ENCODE assay signal across 1 cellular context in genomic region chr1:44037154-44037553, GRCh38.
TF ChIP-seq lines count a peak whose summit lies in the region.

No MANE protein-coding gene starts in this region.

TF ChIP-seq in HEK293, 187 proteins besides CTCF, POLR2A, EP300 and RAD21 (continued from another document):
- TF ChIP-seq OVOL3 (tag by site-specific recombination; IDR thresholded peaks at IDR 0.05) = no peak
- no peak for TF ChIP-seq ZNF670 (tag by site-specific recombination; IDR thresholded peaks at IDR 0.05; ENCODE audit: low read depth)
- TF ChIP-seq ZNF280C (tag by site-specific recombination; IDR thresholded peaks at IDR 0.05) = no peak
- no peak for TF ChIP-seq ZNF549 (tag by site-specific recombination; IDR thresholded peaks at IDR 0.05)
- peak; percentile 20; the same call in 1 of the 2 replicates for TF ChIP-seq ZFHX2 (tag by site-specific recombination; conservative IDR thresholded peaks at IDR 0.05)
- peak; percentile 58; the same call in 1 of the 2 replicates for TF ChIP-seq ZNF398 (tag by site-specific recombination; IDR thresholded peaks at IDR 0.05)
- TF ChIP-seq PATZ1 (tag by site-specific recombination; IDR thresholded peaks at IDR 0.05) = 0 out of 2 replicates have a peak, but pooled peaks have one; percentile 9
- no peak for TF ChIP-seq PBX3 (CRISPR knock-in tag; IDR thresholded peaks at IDR 0.05)
- no peak for TF ChIP-seq ZNF518A (tag by site-specific recombination; conservative IDR thresholded peaks at IDR 0.05; ENCODE audit: low read depth)
- no peak for TF ChIP-seq ZBTB17 (tag by site-specific recombination; IDR thresholded peaks at IDR 0.05)
- TF ChIP-seq YY2 (tag by site-specific recombination; IDR thresholded peaks at IDR 0.05) = 0 out of 2 replicates have a peak, but pooled peaks have one; percentile 57
- TF ChIP-seq ZNF791 (tag by site-specific recombination; IDR thresholded peaks at IDR 0.05) = 0 out of 2 replicates have a peak, but pooled peaks have one; percentile 15
- TF ChIP-seq ZSCAN16 (tag by site-specific recombination; IDR thresholded peaks at IDR 0.05) = no peak
- 0 out of 2 replicates have a peak, but pooled peaks have one; percentile 33 for TF ChIP-seq ZBTB48 (tag by site-specific recombination; IDR thresholded peaks at IDR 0.05)
- TF ChIP-seq ZNF571 (tag by site-specific recombination; IDR thresholded peaks at IDR 0.05) = no peak
- TF ChIP-seq ZNF404 (tag by site-specific recombination; IDR thresholded peaks at IDR 0.05) = no peak
- no peak for TF ChIP-seq ZFP41 (tag by site-specific recombination; IDR thresholded peaks at IDR 0.05; ENCODE audit: borderline replicate concordance)
- no peak for TF ChIP-seq OSR2 (tag by site-specific recombination; IDR thresholded peaks at IDR 0.05)
- no peak for TF ChIP-seq ZNF701 (tag by site-specific recombination; IDR thresholded peaks at IDR 0.05)
- TF ChIP-seq YY1 (tag by site-specific recombination; IDR thresholded peaks at IDR 0.05) = no peak
- peak; percentile 86 for TF ChIP-seq ZNF449 (tag by site-specific recombination; IDR thresholded peaks at IDR 0.05)
- TF ChIP-seq ZFP3 (tag by site-specific recombination; IDR thresholded peaks at IDR 0.05; ENCODE audit: low read depth) = no peak
- no peak for TF ChIP-seq ZNF548 (tag by site-specific recombination; IDR thresholded peaks at IDR 0.05)
- TF ChIP-seq ZNF132 (tag by site-specific recombination; IDR thresholded peaks at IDR 0.05; ENCODE audit: borderline replicate concordance) = no peak
- TF ChIP-seq ZNF664 (tag by site-specific recombination; IDR thresholded peaks at IDR 0.05) = no peak
- no peak for TF ChIP-seq HOXA7 (CRISPR knock-in tag; IDR thresholded peaks at IDR 0.05; ENCODE audit: borderline replicate concordance)
- no peak for TF ChIP-seq ZFP69B (tag by site-specific recombination; IDR thresholded peaks at IDR 0.05)
- no peak for TF ChIP-seq ZNF777 (tag by site-specific recombination; IDR thresholded peaks at IDR 0.05; ENCODE audit: borderline replicate concordance)
TF ChIP-seq in HEK293: peak in this region for 10.
